ENCODE assay signal across 10 cellular contexts in genomic region chr20:18465536-18466200, GRCh38. TPM values are rescaled to one million over a fixed set of nuclear protein-coding genes. Genes with fewer than 3 reads are reported as not detected.
DNase-seq lines count a peak whose midpoint lies in the region; ATAC-seq and TF ChIP-seq lines count a peak whose summit lies in the region.
"Had no signal": no experiment of that assay in that cellular context is flagged by ENCODE, and none has a peak within 500 bp of the region (broad histone marks: within the 10 kb centered on the region; RNA-seq: fewer than 3 reads in every experiment).

No MANE protein-coding gene starts in this region.

- TF ChIP-seq CTCF in upper lobe of left lung (IDR thresholded peaks at IDR 0.05) = no peak

- CTCF ChIA-PET in CD8-positive, alpha-beta memory T cell (lab: Charles Lee) = no interaction called here
- CTCF ChIA-PET in HEK293T (lab: Yijun Ruan, JAX) = no interaction called here

- no peaks in the 10 kb centered on the region for H3K36me3 ChIP-seq in CD8-positive, alpha-beta memory T cell (ENCODE audit: insufficient read depth, low read length)
- peaks cover 0 to 12% (median 1%) of the 10 kb centered on the region in 4 donors for H3K36me3 ChIP-seq in upper lobe of left lung

- H3K36me3 Mint-ChIP-seq in CD8-positive, alpha-beta memory T cell = peaks cover 0 to 25% (median 1%) of the 10 kb centered on the region in 3 donors
- peaks cover 5% of the 10 kb centered on the region for H3K36me3 Mint-ChIP-seq in activated T-helper 1 cell treated with anti-CD3 and anti-CD28 coated beads, Interleukin-12 subunit alpha, Interleukin-12 subunit beta, Interleukin-2, Interleukin-4 antibody, amounts not matched to agents 30 ng/mL and 10 ng/mL and 1 ng/mL, durations not matched to agents 14 hours and 24 hours and 36 hours (ENCODE audit: low read depth)

- H3K4me1 Mint-ChIP-seq in CD8-positive, alpha-beta memory T cell = peaks cover 28 to 46% (median 38%) of the 10 kb centered on the region in 3 donors
- H3K4me1 Mint-ChIP-seq in activated T-helper 1 cell treated with anti-CD3 and anti-CD28 coated beads, Interleukin-12 subunit alpha, Interleukin-12 subunit beta, Interleukin-2, Interleukin-4 antibody, amounts not matched to agents 30 ng/mL and 10 ng/mL and 1 ng/mL, durations not matched to agents 14 hours and 24 hours and 36 hours (ENCODE audit: low read depth) = peaks cover 31% of the 10 kb centered on the region

- peaks cover 11% of the 10 kb centered on the region for H3K4me1 ChIP-seq in CD8-positive, alpha-beta memory T cell (ENCODE audit: insufficient read depth, low read length)
- H3K4me1 ChIP-seq in upper lobe of left lung = peaks cover 12 to 20% (median 17%) of the 10 kb centered on the region in 4 donors

- TF ChIP-seq POLR2A in upper lobe of left lung (IDR thresholded peaks at IDR 0.05) = no peak

- no peak overlapping the region for H3K27ac ChIP-seq in CD8-positive, alpha-beta memory T cell (ENCODE audit: low read depth, low read length)
- H3K27ac ChIP-seq in upper lobe of left lung = no peak overlapping the region

- H3K4me3 Mint-ChIP-seq in CD8-positive, alpha-beta memory T cell = peak overlapping the region; percentile 83 to 97 (median 96)
- H3K4me3 Mint-ChIP-seq in activated T-helper 1 cell treated with anti-CD3 and anti-CD28 coated beads, Interleukin-12 subunit alpha, Interleukin-12 subunit beta, Interleukin-2, Interleukin-4 antibody, amounts not matched to agents 30 ng/mL and 10 ng/mL and 1 ng/mL, durations not matched to agents 14 hours and 24 hours and 36 hours = peak overlapping the region; percentile 99

- POLR2A ChIA-PET in CD8-positive, alpha-beta memory T cell (lab: Charles Lee) = interaction anchor here (2.9 kb wide), 1 partner anchor 42 kb away, joined by 53 read pairs; the partner anchor contains the start of gene SEC23B
- POLR2A ChIA-PET in HEK293T (lab: Yijun Ruan, JAX) = interaction anchor here (2.4 to 5.0 kb wide), 2 partner anchors 31 to 42 kb away, joined by 24 to 27 read pairs; partner anchors contain the start of genes RBBP9 and SEC23B

- no peak for DNase-seq in CD8-positive, alpha-beta memory T cell
- DNase-seq in activated T-helper 1 cell treated with anti-CD3 and anti-CD28 coated beads, Interleukin-12 subunit alpha, Interleukin-12 subunit beta, Interleukin-2, Interleukin-4 antibody, amounts not matched to agents 30 ng/mL and 10 ng/mL and 1 ng/mL, durations not matched to agents 14 hours and 24 hours and 36 hours (ENCODE audit: low spot score) = no peak
- peak; percentile 23 for DNase-seq in left kidney (ENCODE audit: low read depth, low spot score)
- DNase-seq in HEK293T (ENCODE audit: extremely low spot score) = no peak
- no peak for DNase-seq in NCI-H82 (lab: John Stamatoyannopoulos, UW)
- DNase-seq in upper lobe of left lung = no peak
- DNase-seq: activated CD4-positive, alpha-beta T cell treated with anti-CD3 and anti-CD28 coated beads, Interleukin-2, amount 50 U/mL, for 48 hours; NCI-H510A treated with DMSO at 0.1 percent for 48 hours had no signal

- intact Hi-C loops in activated T-helper 1 cell treated with anti-CD3 and anti-CD28 coated beads, Interleukin-12 subunit alpha, Interleukin-12 subunit beta, Interleukin-2, Interleukin-4 antibody, amounts not matched to agents 30 ng/mL and 10 ng/mL and 1 ng/mL, durations not matched to agents 14 hours and 24 hours and 36 hours (cut with micrococcal nuclease) = no loop called here

- no peaks in the 10 kb centered on the region for H3K27me3 ChIP-seq in CD8-positive, alpha-beta memory T cell (ENCODE audit: insufficient read depth, low read length, poor library complexity, severe bottlenecking)
- H3K27me3 ChIP-seq in upper lobe of left lung = no peaks in the 10 kb centered on the region

- H3K27ac Mint-ChIP-seq in CD8-positive, alpha-beta memory T cell = peak overlapping the region; percentile 65 to 98 (median 98)
- H3K27ac Mint-ChIP-seq in activated T-helper 1 cell treated with anti-CD3 and anti-CD28 coated beads, Interleukin-12 subunit alpha, Interleukin-12 subunit beta, Interleukin-2, Interleukin-4 antibody, amounts not matched to agents 30 ng/mL and 10 ng/mL and 1 ng/mL, durations not matched to agents 14 hours and 24 hours and 36 hours = no peak overlapping the region

- TF ChIP-seq EP300 in upper lobe of left lung (IDR thresholded peaks at IDR 0.05) = no peak

- H3K9me3 ChIP-seq in CD8-positive, alpha-beta memory T cell (ENCODE audit: low read length) = no peaks in the 10 kb centered on the region
- no peaks in the 10 kb centered on the region for H3K9me3 ChIP-seq in upper lobe of left lung

- 58 to 63% methylated on average over 6 of the region's 6 CpGs for WGBS in upper lobe of left lung, 2 donors

- H3K27me3 Mint-ChIP-seq in CD8-positive, alpha-beta memory T cell = peaks cover 0 to 3% of the 10 kb centered on the region in 2 donors
- H3K27me3 Mint-ChIP-seq in activated T-helper 1 cell treated with anti-CD3 and anti-CD28 coated beads, Interleukin-12 subunit alpha, Interleukin-12 subunit beta, Interleukin-2, Interleukin-4 antibody, amounts not matched to agents 30 ng/mL and 10 ng/mL and 1 ng/mL, durations not matched to agents 14 hours and 24 hours and 36 hours (ENCODE audit: insufficient read depth) = no peaks in the 10 kb centered on the region

- H3K4me3 ChIP-seq in CD8-positive, alpha-beta memory T cell (ENCODE audit: low read length) = no peak overlapping the region
- peak overlapping the region in 1 of 4 donors; percentile 96 for H3K4me3 ChIP-seq in upper lobe of left lung

- no peaks in the 10 kb centered on the region for H3K9me3 Mint-ChIP-seq in CD8-positive, alpha-beta memory T cell
- no peaks in the 10 kb centered on the region for H3K9me3 Mint-ChIP-seq in activated T-helper 1 cell treated with anti-CD3 and anti-CD28 coated beads, Interleukin-12 subunit alpha, Interleukin-12 subunit beta, Interleukin-2, Interleukin-4 antibody, amounts not matched to agents 30 ng/mL and 10 ng/mL and 1 ng/mL, durations not matched to agents 14 hours and 24 hours and 36 hours

- ATAC-seq in HG02981 (IDR thresholded peaks at IDR 0.05; ENCODE audit: unreplicated experiment) (peak; percentile 39), HG02840 (IDR thresholded peaks at IDR 0.05; ENCODE audit: low FRiP score, unreplicated experiment) (no peak), upper lobe of left lung (ENCODE audit: low FRiP score in 2 of 2) (no peak)

TF ChIP-seq in HEK293T, 16 proteins besides CTCF, POLR2A, EP300 and RAD21:
- no peak for TF ChIP-seq LEF1 (IDR thresholded peaks at IDR 0.05; ENCODE audit: borderline replicate concordance)
- no peak for TF ChIP-seq CTBP1 (IDR thresholded peaks at IDR 0.05; ENCODE audit: borderline replicate concordance)
- TF ChIP-seq TARDBP (IDR thresholded peaks at IDR 0.05) = no peak
- TF ChIP-seq ZNF384 (IDR thresholded peaks at IDR 0.05) = no peak
- TF ChIP-seq HDGF (IDR thresholded peaks at IDR 0.05; ENCODE audit: borderline replicate concordance) = no peak
- no peak for TF ChIP-seq ELF4 (IDR thresholded peaks at IDR 0.05)
- TF ChIP-seq ARNT (IDR thresholded peaks at IDR 0.05) = no peak
- no peak for TF ChIP-seq FOXA1 (IDR thresholded peaks at IDR 0.05)
- no peak for TF ChIP-seq SUZ12 (IDR thresholded peaks at IDR 0.05)
- no peak for TF ChIP-seq BHLHE40 (IDR thresholded peaks at IDR 0.05; ENCODE audit: borderline replicate concordance)
- no peak for TF ChIP-seq FOXM1 (IDR thresholded peaks at IDR 0.05; ENCODE audit: borderline replicate concordance)
- TF ChIP-seq NFRKB (IDR thresholded peaks at IDR 0.05) = no peak
- no peak for TF ChIP-seq L3MBTL2 (conservative IDR thresholded peaks at IDR 0.05)
- TF ChIP-seq FOXK2 (IDR thresholded peaks at IDR 0.05) = no peak
- no peak for TF ChIP-seq PKNOX1 (IDR thresholded peaks at IDR 0.05)
- no peak for TF ChIP-seq SP1 (IDR thresholded peaks at IDR 0.05)

RNA-seq across cellular contexts. Expression of gene DZANK1, which starts 1.2 kb away (rescaled TPM):
- 1 to 10 TPM; 2.8 to 3.1 TPM for total RNA-seq in CD8-positive, alpha-beta memory T cell
- 1.7 TPM for polyA plus RNA-seq in CD8-positive, alpha-beta memory T cell
- total RNA-seq in activated T-helper 1 cell treated with anti-CD3 and anti-CD28 coated beads, Interleukin-12 subunit alpha, Interleukin-12 subunit beta, Interleukin-2, Interleukin-4 antibody, amounts not matched to agents 30 ng/mL and 10 ng/mL and 1 ng/mL, durations not matched to agents 14 hours and 24 hours and 36 hours = 1.1 and 1.8 TPM in 2 replicates
- 10 to 100 TPM in 2 of 6 donors, 1 to 10 TPM in 4; 1.8 to 12.8 (median 4.4) TPM for total RNA-seq in upper lobe of left lung

RNA-seq across cellular contexts. Expression of gene POLR3F, which starts 1.5 kb away (rescaled TPM):
- total RNA-seq in CD8-positive, alpha-beta memory T cell = 10 to 100 TPM; 17.3 to 18.0 TPM
- polyA plus RNA-seq in CD8-positive, alpha-beta memory T cell = 8.2 TPM
- total RNA-seq in activated T-helper 1 cell treated with anti-CD3 and anti-CD28 coated beads, Interleukin-12 subunit alpha, Interleukin-12 subunit beta, Interleukin-2, Interleukin-4 antibody, amounts not matched to agents 30 ng/mL and 10 ng/mL and 1 ng/mL, durations not matched to agents 14 hours and 24 hours and 36 hours = 13.4 and 16.6 TPM in 2 replicates
- 1 to 10 TPM; 3.1 to 9.7 (median 6.7) TPM for total RNA-seq in upper lobe of left lung

RNA-seq across cellular contexts. Expression of gene RBBP9, which starts 31.4 kb away (rescaled TPM):
- total RNA-seq in CD8-positive, alpha-beta memory T cell = 10 to 100 TPM; 18.1 to 20.4 TPM
- 7.9 TPM for polyA plus RNA-seq in CD8-positive, alpha-beta memory T cell
- total RNA-seq in activated T-helper 1 cell treated with anti-CD3 and anti-CD28 coated beads, Interleukin-12 subunit alpha, Interleukin-12 subunit beta, Interleukin-2, Interleukin-4 antibody, amounts not matched to agents 30 ng/mL and 10 ng/mL and 1 ng/mL, durations not matched to agents 14 hours and 24 hours and 36 hours = 18.6 and 18.7 TPM in 2 replicates
- 10 to 100 TPM in 4 of 6 donors, 1 to 10 TPM in 2; 6.9 to 32.0 (median 15.0) TPM for total RNA-seq in upper lobe of left lung

RNA-seq across cellular contexts. Expression of gene SEC23B, which starts 42.1 kb away (rescaled TPM):
- 100 to 1,000 TPM; 103 to 105 TPM for total RNA-seq in CD8-positive, alpha-beta memory T cell
- polyA plus RNA-seq in CD8-positive, alpha-beta memory T cell = 51.1 TPM
- total RNA-seq in activated T-helper 1 cell treated with anti-CD3 and anti-CD28 coated beads, Interleukin-12 subunit alpha, Interleukin-12 subunit beta, Interleukin-2, Interleukin-4 antibody, amounts not matched to agents 30 ng/mL and 10 ng/mL and 1 ng/mL, durations not matched to agents 14 hours and 24 hours and 36 hours = 110 and 113 TPM in 2 replicates
- 10 to 100 TPM; 21.3 to 74.3 (median 64.2) TPM for total RNA-seq in upper lobe of left lung
